13 cellular contexts compared by ENCODE assay signal in genomic region chr3:152656207-152657001, GRCh38.
A peak's percentile ranks its signal among the peaks of the same experiment; 100 is the strongest.
DNase-seq lines count a peak whose midpoint lies in the region; ATAC-seq and TF ChIP-seq lines count a peak whose summit lies in the region.
"Had no signal": no experiment of that assay in that cellular context is flagged by ENCODE, and none has a peak within 500 bp of the region (broad histone marks: within the 10 kb centered on the region; RNA-seq: fewer than 3 reads in every experiment).

No MANE protein-coding gene starts in this region.

- no peaks in the 10 kb centered on the region for H3K9me2 ChIP-seq in Loucy (replicated peaks; ENCODE audit: low read depth, low read length)

- H3K36me3 ChIP-seq in BE2C (no peaks in the 10 kb centered on the region), Loucy (ENCODE audit: insufficient read depth, low read length) (no peaks in the 10 kb centered on the region), mesenchymal stem cell (ENCODE audit: control insufficient read depth in 1 of 2, insufficient read depth in 2 of 2, low read depth in 1 of 2, low read length in 2 of 2) (no peaks in the 10 kb centered on the region)
- H3K36me3 ChIP-seq: Peyer's patch had no signal

- WGBS in mesenchymal stem cell, result 23% methylated on average over 8 of the region's 10 CpGs

- H3K36me3 Mint-ChIP-seq in dendritic cell treated with granulocyte-macrophage colony-stimulating factor and Interleukin-4, amounts not matched to agents 40 ng/mL and 50 ng/mL, for 4 days (ENCODE audit: low read depth), result no peaks in the 10 kb centered on the region
- H3K36me3 Mint-ChIP-seq in MCF 10A (ENCODE audit: insufficient read depth, unreplicated experiment), result peaks cover 6% of the 10 kb centered on the region
- no peaks in the 10 kb centered on the region for H3K36me3 Mint-ChIP-seq in activated CD8-positive, alpha-beta T cell treated with anti-CD3 and anti-CD28 coated beads, Interleukin-2, amount 10 ng/mL, durations not matched to agents 7 days and 5 days (ENCODE audit: low read depth)

- no peak overlapping the region for H2BK12ac ChIP-seq in mesenchymal stem cell (ENCODE audit: low read length in 2 of 2)

- H2BK120ac ChIP-seq in mesenchymal stem cell (ENCODE audit: low read depth, low read length), result no peak overlapping the region

- no peaks in the 10 kb centered on the region for H3K27me3 Mint-ChIP-seq in dendritic cell treated with granulocyte-macrophage colony-stimulating factor and Interleukin-4, amounts not matched to agents 40 ng/mL and 50 ng/mL, for 4 days
- H3K27me3 Mint-ChIP-seq in MCF 10A (ENCODE audit: insufficient read depth, unreplicated experiment), result no peaks in the 10 kb centered on the region
- peaks cover 6% of the 10 kb centered on the region for H3K27me3 Mint-ChIP-seq in activated CD8-positive, alpha-beta T cell treated with anti-CD3 and anti-CD28 coated beads, Interleukin-2, amount 10 ng/mL, durations not matched to agents 7 days and 5 days (ENCODE audit: low read depth)
- H3K27me3 Mint-ChIP-seq: stimulated activated naive CD8-positive, alpha-beta T cell treated with anti-CD3 and anti-CD28 coated beads, Interleukin-15, amount 100 ng/mL, for 72 hours had no signal

- TF ChIP-seq CTCF in BE2C (IDR thresholded peaks at IDR 0.05; ENCODE audit: low read depth, low read length), result no peak
- no peak for TF ChIP-seq CTCF in Loucy (conservative IDR thresholded peaks at IDR 0.05; ENCODE audit: low read length)
- no peak for TF ChIP-seq CTCF in MCF 10A (IDR thresholded peaks at IDR 0.05; ENCODE audit: unreplicated experiment)

- POLR2A ChIA-PET in MCF 10A (lab: Yijun Ruan, JAX), result interaction anchor here (0.6 kb wide), 1 partner anchor 78 kb away, joined by 3 read pairs; no protein-coding TSS in a partner anchor
- POLR2A ChIA-PET in activated CD8-positive, alpha-beta T cell treated with anti-CD3 and anti-CD28 coated beads, Interleukin-2, amount 10 ng/mL, durations not matched to agents 7 days and 5 days (lab: Charles Lee), result no interaction called here

- H3K4me1 Mint-ChIP-seq in dendritic cell treated with granulocyte-macrophage colony-stimulating factor and Interleukin-4, amounts not matched to agents 40 ng/mL and 50 ng/mL, for 4 days (ENCODE audit: low read depth), result no peaks in the 10 kb centered on the region
- no peaks in the 10 kb centered on the region for H3K4me1 Mint-ChIP-seq in MCF 10A (ENCODE audit: insufficient read depth, unreplicated experiment)
- peaks cover 7% of the 10 kb centered on the region for H3K4me1 Mint-ChIP-seq in activated CD8-positive, alpha-beta T cell treated with anti-CD3 and anti-CD28 coated beads, Interleukin-2, amount 10 ng/mL, durations not matched to agents 7 days and 5 days (ENCODE audit: low read depth)
- H3K4me1 Mint-ChIP-seq: stimulated activated naive CD8-positive, alpha-beta T cell treated with anti-CD3 and anti-CD28 coated beads, Interleukin-15, amount 100 ng/mL, for 72 hours had no signal

- peak overlapping the region in 1 of 2 experiments; percentile 32 for H3K4ac ChIP-seq in mesenchymal stem cell (ENCODE audit: low read depth in 1 of 2, low read length in 2 of 2)

- H3K23ac ChIP-seq in mesenchymal stem cell (ENCODE audit: low read length in 2 of 2), result no peak overlapping the region

- peak overlapping the region in 1 of 2 experiments; percentile 67 for H3K18ac ChIP-seq in mesenchymal stem cell (ENCODE audit: low read depth in 1 of 2, low read length in 2 of 2)

- H3K4me3 ChIP-seq in BE2C (ENCODE audit: low read depth, low read length) (peak overlapping the region; percentile 0; the same call in 1 of the 2 replicates), Loucy (ENCODE audit: low read length, poor library complexity, severe bottlenecking) (peak overlapping the region; percentile 43), mesenchymal stem cell (ENCODE audit: insufficient read depth in 1 of 2, low read depth in 1 of 2, low read length in 2 of 2) (no peak overlapping the region)
- H3K4me3 ChIP-seq: Peyer's patch had no signal

- CTCF ChIA-PET in MCF 10A (lab: Yijun Ruan, JAX), result interaction anchor here (0.6 kb wide), 1 partner anchor 113 kb away, joined by 3 read pairs; no protein-coding TSS in a partner anchor
- CTCF ChIA-PET in activated CD8-positive, alpha-beta T cell treated with anti-CD3 and anti-CD28 coated beads, Interleukin-2, amount 10 ng/mL, durations not matched to agents 7 days and 5 days (lab: Charles Lee), result no interaction called here

- no TSS peak for BruUV-seq in MCF 10A (replicated peaks; lab: Mats Ljungman, UMichigan)

- H2AK5ac ChIP-seq in mesenchymal stem cell (ENCODE audit: low read length, severe bottlenecking), result no peak overlapping the region

- peaks cover 20% of the 10 kb centered on the region for H3K4me1 ChIP-seq in BE2C
- peaks cover 30% of the 10 kb centered on the region for H3K4me1 ChIP-seq in Loucy (ENCODE audit: insufficient read depth, low read length, poor library complexity, severe bottlenecking)
- no peaks in the 10 kb centered on the region for H3K4me1 ChIP-seq in mesenchymal stem cell (ENCODE audit: control insufficient read depth, insufficient read depth, low read depth, low read length)
- H3K4me1 ChIP-seq: Peyer's patch had no signal

- H2AFZ ChIP-seq in Loucy (ENCODE audit: low read length) (peak overlapping the region; percentile 37; the same call in 1 of the 2 replicates), mesenchymal stem cell (ENCODE audit: low read depth, low read length) (no peak overlapping the region)

- H2BK15ac ChIP-seq in mesenchymal stem cell (ENCODE audit: low read depth, poor library complexity, severe bottlenecking), result no peak overlapping the region

- no peaks in the 10 kb centered on the region for H4K20me1 ChIP-seq in Loucy (ENCODE audit: insufficient read depth, low read length, poor library complexity, severe bottlenecking)

- no peak for ATAC-seq in activated CD8-positive, alpha-beta T cell treated with anti-CD3 and anti-CD28 coated beads, Interleukin-2, amount 10 ng/mL, durations not matched to agents 7 days and 5 days
- ATAC-seq: stimulated activated naive CD8-positive, alpha-beta T cell treated with anti-CD3 and anti-CD28 coated beads, Interleukin-15, amount 100 ng/mL, for 72 hours had no signal

- H3K27me3 ChIP-seq in BE2C (no peaks in the 10 kb centered on the region), Loucy (ENCODE audit: insufficient read depth, low read length, poor library complexity, severe bottlenecking) (no peaks in the 10 kb centered on the region), mesenchymal stem cell (ENCODE audit: control insufficient read depth in 1 of 2, insufficient read depth in 1 of 2, low read length in 2 of 2) (no peaks in the 10 kb centered on the region)
- H3K27me3 ChIP-seq: Peyer's patch had no signal

- peak overlapping the region; percentile 50 for H3K27ac Mint-ChIP-seq in dendritic cell treated with granulocyte-macrophage colony-stimulating factor and Interleukin-4, amounts not matched to agents 40 ng/mL and 50 ng/mL, for 4 days
- H3K27ac Mint-ChIP-seq in MCF 10A (ENCODE audit: low read depth, unreplicated experiment), result no peak overlapping the region
- H3K27ac Mint-ChIP-seq in activated CD8-positive, alpha-beta T cell treated with anti-CD3 and anti-CD28 coated beads, Interleukin-2, amount 10 ng/mL, durations not matched to agents 7 days and 5 days, result no peak overlapping the region
- H3K27ac Mint-ChIP-seq: stimulated activated naive CD8-positive, alpha-beta T cell treated with anti-CD3 and anti-CD28 coated beads, Interleukin-15, amount 100 ng/mL, for 72 hours had no signal

- DNase-seq in BE2C (peak; percentile 57), mesenchymal stem cell (peak; percentile 41), MCF 10A (ENCODE audit: unreplicated experiment) (no peak), NK-92 (lab: John Stamatoyannopoulos, UW; ENCODE audit: unreplicated experiment) (no peak), dedifferentiated amniotic fluid mesenchymal stem cell (ENCODE audit: extremely low spot score) (no peak)
- DNase-seq in activated CD8-positive, alpha-beta T cell treated with anti-CD3 and anti-CD28 coated beads, Interleukin-2, amount 10 ng/mL, durations not matched to agents 7 days and 5 days, result no peak
- DNase-seq: activated CD4-positive, CD25-positive, alpha-beta regulatory T cell treated with anti-CD3 and anti-CD28 coated beads, Interleukin-2, amount 50 U/mL, for 72 hours; NCI-H1417; Peyer's patch; stimulated activated CD4-positive, alpha-beta T cell treated with anti-CD3 and anti-CD28 coated beads, Interleukin-15, amount 100 ng/mL, for 24 hours; stimulated activated naive CD8-positive, alpha-beta T cell treated with anti-CD3 and anti-CD28 coated beads, Interleukin-15, amount 100 ng/mL, for 72 hours had no signal

- peak overlapping the region; percentile 70 for H4K8ac ChIP-seq in mesenchymal stem cell (ENCODE audit: low read length)

- no peak overlapping the region for H3K27ac ChIP-seq in mesenchymal stem cell (ENCODE audit: low read length, poor library complexity, severe bottlenecking)
- H3K27ac ChIP-seq: Peyer's patch had no signal

- intact Hi-C loops in dendritic cell treated with granulocyte-macrophage colony-stimulating factor and Interleukin-4, amounts not matched to agents 40 ng/mL and 50 ng/mL, for 4 days (cut with micrococcal nuclease), result no loop called here
- intact Hi-C loops in MCF 10A (cut with micrococcal nuclease), result no loop called here

- H3K9me3 ChIP-seq in BE2C (no peaks in the 10 kb centered on the region), Loucy (ENCODE audit: insufficient read depth, low read depth, low read length) (0 out of 2 replicates have a peak, but pooled peaks cover 2% of the 10 kb centered on the region), mesenchymal stem cell (ENCODE audit: control insufficient read depth, low read length) (peaks cover 4% of the 10 kb centered on the region)
- H3K9me3 ChIP-seq: Peyer's patch had no signal

- H3K9me3 Mint-ChIP-seq in dendritic cell treated with granulocyte-macrophage colony-stimulating factor and Interleukin-4, amounts not matched to agents 40 ng/mL and 50 ng/mL, for 4 days, result peaks cover 9% of the 10 kb centered on the region
- no peaks in the 10 kb centered on the region for H3K9me3 Mint-ChIP-seq in MCF 10A (ENCODE audit: unreplicated experiment)
- H3K9me3 Mint-ChIP-seq in activated CD8-positive, alpha-beta T cell treated with anti-CD3 and anti-CD28 coated beads, Interleukin-2, amount 10 ng/mL, durations not matched to agents 7 days and 5 days (ENCODE audit: insufficient read depth), result peaks cover 3% of the 10 kb centered on the region

- no peak overlapping the region for H4K91ac ChIP-seq in mesenchymal stem cell (ENCODE audit: low read length)

- H3K4me2 ChIP-seq in Loucy (ENCODE audit: low read depth, low read length, poor library complexity, severe bottlenecking), result peak overlapping the region; percentile 70
- no peak overlapping the region for H3K4me2 ChIP-seq in mesenchymal stem cell (ENCODE audit: low read length, poor library complexity, severe bottlenecking)

- H3K14ac ChIP-seq in mesenchymal stem cell (ENCODE audit: low read length in 2 of 2), result no peak overlapping the region

- no peaks in the 10 kb centered on the region for H3K79me1 ChIP-seq in mesenchymal stem cell (replicated peaks; ENCODE audit: low read length, poor library complexity, severe bottlenecking)

- H2BK5ac ChIP-seq in mesenchymal stem cell (ENCODE audit: low read depth, low read length, poor library complexity, severe bottlenecking), result no peak overlapping the region

- H3K4me3 Mint-ChIP-seq in dendritic cell treated with granulocyte-macrophage colony-stimulating factor and Interleukin-4, amounts not matched to agents 40 ng/mL and 50 ng/mL, for 4 days, result peak overlapping the region; percentile 39
- H3K4me3 Mint-ChIP-seq in MCF 10A (ENCODE audit: unreplicated experiment), result no peak overlapping the region
- H3K4me3 Mint-ChIP-seq in activated CD8-positive, alpha-beta T cell treated with anti-CD3 and anti-CD28 coated beads, Interleukin-2, amount 10 ng/mL, durations not matched to agents 7 days and 5 days, result no peak overlapping the region
- H3K4me3 Mint-ChIP-seq: stimulated activated naive CD8-positive, alpha-beta T cell treated with anti-CD3 and anti-CD28 coated beads, Interleukin-15, amount 100 ng/mL, for 72 hours had no signal

- H3K79me2 ChIP-seq in Loucy (ENCODE audit: insufficient read depth, low read length), result no peaks in the 10 kb centered on the region

- no peaks in the 10 kb centered on the region for H3F3A ChIP-seq in Loucy (ENCODE audit: low read depth)

- H3K9ac ChIP-seq in Loucy (ENCODE audit: low read depth, low read length, poor library complexity, severe bottlenecking) (peak overlapping the region; percentile 23), mesenchymal stem cell (ENCODE audit: low read length) (no peak overlapping the region)

Comparison
In these comparisons a context has a peak if more than half of its experiments do, and no peak if none do; other contexts are left out.
1. DNase-seq: peak in BE2C (single experiment) and mesenchymal stem cell (single experiment); none in MCF 10A (single experiment), activated CD8-positive, alpha-beta T cell treated with anti-CD3 and anti-CD28 coated beads, Interleukin-2, amount 10 ng/mL, durations not matched to agents 7 days and 5 days (single experiment), NK-92 (single experiment) and dedifferentiated amniotic fluid mesenchymal stem cell (single experiment).
2. H3K4me3 ChIP-seq: peak in BE2C (single experiment) and Loucy (single experiment); none in mesenchymal stem cell (0 of 2).